8 cellular contexts compared by ENCODE assay signal in genomic region chr5:107248065-107248695, GRCh38.
DNase-seq lines count a peak whose midpoint lies in the region; ATAC-seq and TF ChIP-seq lines count a peak whose summit lies in the region.

No MANE protein-coding gene starts in this region.

- POLR2A ChIA-PET in PC-9 (lab: Charles Lee; ENCODE audit: unreplicated experiment), result no interaction called here

- H2AFZ ChIP-seq in PC-9, result no peak overlapping the region

- 0 out of 2 replicates have a peak, but pooled peaks cover 3% of the 10 kb centered on the region for H3K9me3 ChIP-seq in PC-9 (ENCODE audit: insufficient read depth, low read depth)

- no TSS peak for BruUV-seq in PC-9 (replicated peaks; lab: Mats Ljungman, UMichigan)

- H3F3A ChIP-seq in PC-9 (ENCODE audit: insufficient read depth, low read depth), result no peaks in the 10 kb centered on the region

- H3K27me3 ChIP-seq in PC-9 (ENCODE audit: insufficient read depth, low read depth), result no peaks in the 10 kb centered on the region

- DNase-seq in NOMO-1 treated with DMSO at 0.1 percent for 48 hours (lab: John Stamatoyannopoulos, UW; ENCODE audit: unreplicated experiment), result peak; percentile 26
- DNase-seq in NOMO-1 treated with dmso at 0.1 percent for 144 hours (lab: John Stamatoyannopoulos, UW; ENCODE audit: unreplicated experiment), result no peak
- peak; percentile 40 to 52 for DNase-seq in PC-9
- DNase-seq in T47D (ENCODE audit: low read depth in 1 of 2, low spot score in 1 of 2), result peak; percentile 21 to 72
- peak; percentile 49 for DNase-seq in kidney tubule cell (ENCODE audit: low spot score)
- peak; percentile 12 for DNase-seq in stimulated activated CD8-positive, alpha-beta memory T cell treated with anti-CD3 and anti-CD28 coated beads, Interleukin-4, amount 100 ng/mL, for 24 hours (ENCODE audit: low read depth)
- DNase-seq in NCI-H1105 treated with DMSO at 0.1 percent for 48 hours (lab: John Stamatoyannopoulos, UW), result no peak

- no peaks in the 10 kb centered on the region for H4K20me1 ChIP-seq in PC-9 (ENCODE audit: insufficient read depth)

- ATAC-seq in HG02870 (IDR thresholded peaks at IDR 0.05; ENCODE audit: unreplicated experiment), result peak; percentile 66

- no peak overlapping the region for H3K4me2 ChIP-seq in PC-9

- intact Hi-C loops in PC-9 (cut with micrococcal nuclease; ENCODE audit: unreplicated experiment), result loop anchor here (1.0 to 5.0 kb wide), 3 partner anchors 139 to 424 kb away; no protein-coding TSS in a partner anchor

- no peaks in the 10 kb centered on the region for H3K9me2 ChIP-seq in PC-9 (ENCODE audit: insufficient read depth)

- H3K79me2 ChIP-seq in PC-9 (ENCODE audit: low read depth), result no peaks in the 10 kb centered on the region

- H3K4me1 ChIP-seq in PC-9 (replicated peaks; ENCODE audit: insufficient read depth), result no peaks in the 10 kb centered on the region

- H3K36me3 ChIP-seq in PC-9 (ENCODE audit: low read depth), result no peaks in the 10 kb centered on the region

- TF ChIP-seq CTCF in PC-9 (conservative IDR thresholded peaks at IDR 0.05), result peak; percentile 89

- H3K27ac ChIP-seq in PC-9, result no peak overlapping the region

- no peak overlapping the region for H3K4me3 ChIP-seq in PC-9

- CTCF ChIA-PET in PC-9 (lab: Charles Lee), result interaction anchor here (0.6 to 1.3 kb wide), 3 partner anchors 205 to 367 kb away, joined by 3 to 4 read pairs (median 3); no protein-coding TSS in a partner anchor

- in situ Hi-C loops in T47D (cut with HindIII; ENCODE audit: low pct_unique_long_range_greater_than_20kb, low sequenced_read_pairs), result no loop called here

Comparison
In these comparisons a context has a peak if more than half of its experiments do, and no peak if none do; other contexts are left out.
1. DNase-seq: peak in NOMO-1 treated with DMSO at 0.1 percent for 48 hours (single experiment), PC-9 (2 of 2), T47D (2 of 2), kidney tubule cell (single experiment) and stimulated activated CD8-positive, alpha-beta memory T cell treated with anti-CD3 and anti-CD28 coated beads, Interleukin-4, amount 100 ng/mL, for 24 hours (single experiment); none in NOMO-1 treated with dmso at 0.1 percent for 144 hours (single experiment) and NCI-H1105 treated with DMSO at 0.1 percent for 48 hours (single experiment).